In genomic region chr2:101518470-101519172, GRCh38 we compare ENCODE assay signal across 9 cellular contexts. TPM values are rescaled to one million over a fixed set of nuclear protein-coding genes. Genes with fewer than 3 reads are reported as not detected.
DNase-seq lines count a peak whose midpoint lies in the region; ATAC-seq and TF ChIP-seq lines count a peak whose summit lies in the region.
"Had no signal": no experiment of that assay in that cellular context is flagged by ENCODE, and none has a peak within 500 bp of the region (broad histone marks: within the 10 kb centered on the region; RNA-seq: fewer than 3 reads in every experiment).

No MANE protein-coding gene starts in this region.

- no peaks in the 10 kb centered on the region for H3K27me3 Mint-ChIP-seq in stimulated activated naive CD8-positive, alpha-beta T cell treated with anti-CD3 and anti-CD28 coated beads, Interleukin-15, amount 100 ng/mL, for 72 hours

- TF ChIP-seq POLR2A in uterus (IDR thresholded peaks at IDR 0.05): no peak

- in situ Hi-C loops in brain microvascular endothelial cell (cut with HindIII; ENCODE audit: low pct_ligation_motif_present, low sequenced_read_pairs): no loop called here

- intact Hi-C loops in left colon (cut with DNase I, micrococcal nuclease): loop anchor here in 1 of 2 donors (10.0 kb wide), 1 partner anchor 316 kb away; no protein-coding TSS in a partner anchor
- intact Hi-C loops in uterus (cut with DNase I; ENCODE audit: low total_unique reads): no loop called here

- no peaks in the 10 kb centered on the region for H3K9me3 ChIP-seq in uterus
- H3K9me3 ChIP-seq: neutrophil had no signal

- no peaks in the 10 kb centered on the region for H3K36me3 ChIP-seq in brain microvascular endothelial cell (replicated peaks)
- H3K36me3 ChIP-seq in uterus: no peaks in the 10 kb centered on the region
- H3K36me3 ChIP-seq: neutrophil had no signal

- H3K9me3 Mint-ChIP-seq in stimulated activated naive CD8-positive, alpha-beta T cell treated with anti-CD3 and anti-CD28 coated beads, Interleukin-15, amount 100 ng/mL, for 72 hours: peaks cover 14 to 18% of the 10 kb centered on the region in 2 donors

- peak overlapping the region; percentile 97 for H3K27ac ChIP-seq in brain microvascular endothelial cell
- H3K27ac ChIP-seq in uterus: peak overlapping the region; percentile 56 to 62
- H3K27ac ChIP-seq: neutrophil had no signal

- peak; percentile 91 for ATAC-seq in left colon
- no peak for ATAC-seq in stimulated activated naive CD8-positive, alpha-beta T cell treated with anti-CD3 and anti-CD28 coated beads, Interleukin-15, amount 100 ng/mL, for 72 hours

- peak; percentile 8 for DNase-seq in DMS114 treated with DMSO at 0.1 percent for 48 hours (lab: John Stamatoyannopoulos, UW; ENCODE audit: unreplicated experiment)
- peak; percentile 23 for DNase-seq in NCI-H1105 treated with DMSO at 0.1 percent for 48 hours (lab: John Stamatoyannopoulos, UW)
- DNase-seq in brain microvascular endothelial cell: peak; percentile 52
- DNase-seq in left colon: peak; percentile 30 to 38
- DNase-seq in uterus: peak; percentile 36 to 49
- DNase-seq in stimulated activated CD4-positive, alpha-beta T cell treated with anti-CD3 and anti-CD28 coated beads, Interleukin-4, amount 100 ng/mL, for 24 hours: no peak
- no peak for DNase-seq in stimulated activated naive CD8-positive, alpha-beta T cell treated with anti-CD3 and anti-CD28 coated beads, Interleukin-15, amount 100 ng/mL, for 72 hours
- DNase-seq in CD1c-positive myeloid dendritic cell (ENCODE audit: extremely low spot score): no peak

- H3K4me3 ChIP-seq in brain microvascular endothelial cell (ENCODE audit: low read depth, low read length) (no peak overlapping the region), uterus (no peak overlapping the region)

- H3K4me3 Mint-ChIP-seq in stimulated activated naive CD8-positive, alpha-beta T cell treated with anti-CD3 and anti-CD28 coated beads, Interleukin-15, amount 100 ng/mL, for 72 hours: no peak overlapping the region

- H3K27ac Mint-ChIP-seq in stimulated activated naive CD8-positive, alpha-beta T cell treated with anti-CD3 and anti-CD28 coated beads, Interleukin-15, amount 100 ng/mL, for 72 hours: no peak overlapping the region

- TF ChIP-seq CTCF in brain microvascular endothelial cell (IDR thresholded peaks at IDR 0.05; ENCODE audit: low read depth, low read length, missing control alignments) (peak; percentile 63), uterus (IDR thresholded peaks at IDR 0.05) (peak in 3 of 4 experiments; percentile 20 to 39 (median 26))

- H3K4me1 Mint-ChIP-seq in stimulated activated naive CD8-positive, alpha-beta T cell treated with anti-CD3 and anti-CD28 coated beads, Interleukin-15, amount 100 ng/mL, for 72 hours: peaks cover 42% of the 10 kb centered on the region

- H3K27me3 ChIP-seq in brain microvascular endothelial cell (replicated peaks) (no peaks in the 10 kb centered on the region), uterus (no peaks in the 10 kb centered on the region)
- H3K27me3 ChIP-seq: neutrophil had no signal

- no peaks in the 10 kb centered on the region for H3K4me1 ChIP-seq in uterus

RNA-seq across cellular contexts. Expression of gene RFX8, which starts 43.7 kb away (rescaled TPM):
- total RNA-seq in left colon (not detected), uterus (1 to 10 TPM in 2 of 4 donors, under 1 TPM in 1, not detected in 1; 0.51 to 1.4 (median 1.1) TPM)

Comparison
In these comparisons a context has a peak if more than half of its experiments do, and no peak if none do; other contexts are left out.
1. DNase-seq: peak in DMS114 treated with DMSO at 0.1 percent for 48 hours (single experiment), NCI-H1105 treated with DMSO at 0.1 percent for 48 hours (single experiment), brain microvascular endothelial cell (single experiment), left colon (2 of 2) and uterus (2 of 2); none in stimulated activated CD4-positive, alpha-beta T cell treated with anti-CD3 and anti-CD28 coated beads, Interleukin-4, amount 100 ng/mL, for 24 hours (single experiment), stimulated activated naive CD8-positive, alpha-beta T cell treated with anti-CD3 and anti-CD28 coated beads, Interleukin-15, amount 100 ng/mL, for 72 hours (0 of 2) and CD1c-positive myeloid dendritic cell (single experiment).